In genomic region chr4:164410401-164410800, GRCh38 we compare ENCODE assay signal across 7 cellular contexts.
"Had no signal": no experiment of that assay in that cellular context is flagged by ENCODE, and none has a peak within 500 bp of the region (broad histone marks: within the 10 kb centered on the region; RNA-seq: fewer than 3 reads in every experiment).

No MANE protein-coding gene starts in this region.

- ATAC-seq: HepG2, K562 had no signal

- H3K9ac ChIP-seq: KMS-11 had no signal

- H3K4me3 ChIP-seq: K562 had no signal

- H3K4me2 ChIP-seq: KMS-11 had no signal

- DNase-seq: IMR-90, KBM-7, KG1 had no signal

- H3K27ac ChIP-seq: HL-60, KMS-11 had no signal
